Comparison of ENCODE assay signal across 28 cellular contexts in the genomic region with DNA sequence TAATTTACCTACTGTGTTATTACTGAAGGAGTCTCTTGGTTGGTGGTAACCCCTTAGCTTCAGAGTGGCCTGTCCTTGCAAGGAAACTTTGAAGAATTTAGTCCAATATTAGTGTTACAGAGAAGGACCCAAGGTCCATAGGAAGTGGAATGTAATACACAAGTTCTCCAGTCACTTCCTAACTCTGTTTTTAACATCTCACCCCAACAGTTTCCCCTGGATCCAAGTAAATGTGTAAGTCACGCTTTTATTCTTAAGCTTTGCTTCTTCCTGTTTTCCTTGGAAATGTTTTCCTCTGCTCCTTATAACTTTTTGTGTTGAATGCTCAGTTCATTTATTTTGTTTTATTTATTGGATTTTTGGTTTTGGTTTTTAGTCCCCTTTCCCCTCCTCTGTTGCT. TPM values are rescaled to one million over a fixed set of nuclear protein-coding genes. Genes with fewer than 3 reads are reported as not detected.
A peak's percentile ranks its signal among the peaks of the same experiment; 100 is the strongest.
DNase-seq lines count a peak whose midpoint lies in the region; ATAC-seq, FAIRE-seq and TF ChIP-seq lines count a peak whose summit lies in the region.
"Had no signal": no experiment of that assay in that cellular context is flagged by ENCODE, and none has a peak within 500 bp of the region (broad histone marks: within the 10 kb centered on the region; RNA-seq: fewer than 3 reads in every experiment).

No MANE protein-coding gene starts in this region.

- no TSS peak for BruUV-seq in endothelial cell of umbilical vein (replicated peaks; lab: Mats Ljungman, UMichigan)

- no peak overlapping the region for H4K8ac ChIP-seq in neuronal stem cell (ENCODE audit: low read depth, low read length)

- peak overlapping the region; percentile 99 for H2AFZ ChIP-seq in endothelial cell of umbilical vein (ENCODE audit: low read depth, low read length)
- H2AFZ ChIP-seq in neuronal stem cell (ENCODE audit: low read length), result peak overlapping the region; percentile 54

- no peak overlapping the region for H2BK5ac ChIP-seq in neuronal stem cell (ENCODE audit: low read length)

- intact Hi-C loops in heart left ventricle (cut with DNase I) (loop anchor here in 6 of 10 donors (5.0 to 10.0 kb wide), 3 partner anchors 63 to 163 kb away; no protein-coding TSS in a partner anchor), left cardiac atrium (cut with DNase I) (loop anchor here in 1 of 2 donors (5.0 kb wide), 1 partner anchor 63 kb away; no protein-coding TSS in a partner anchor), endothelial cell of umbilical vein (cut with micrococcal nuclease) (no loop called here)

- H2BK15ac ChIP-seq in neuronal stem cell (ENCODE audit: low read length), result no peak overlapping the region

- no peaks in the 10 kb centered on the region for H3K9me3 ChIP-seq in heart left ventricle
- no peaks in the 10 kb centered on the region for H3K9me3 ChIP-seq in SJCRH30 (replicated peaks)
- no peaks in the 10 kb centered on the region for H3K9me3 ChIP-seq in endothelial cell of umbilical vein (replicated peaks; ENCODE audit: control insufficient read depth, insufficient read depth, low read length)
- no peaks in the 10 kb centered on the region for H3K9me3 ChIP-seq in neuronal stem cell (replicated peaks in 1 of 2; ENCODE audit: control insufficient read depth in 2 of 2, insufficient read depth in 1 of 2, low read depth in 1 of 2, low read length in 2 of 2)
- H3K9me3 ChIP-seq in T-helper 17 cell (ENCODE audit: control insufficient read depth, low read length, poor library complexity, severe bottlenecking), result no peaks in the 10 kb centered on the region
- H3K9me3 ChIP-seq: BE2C had no signal

- no peaks in the 10 kb centered on the region for H4K20me1 ChIP-seq in endothelial cell of umbilical vein (replicated peaks; ENCODE audit: control insufficient read depth, extremely low read depth, insufficient read depth, low read length)

- no peak overlapping the region for H3K27ac Mint-ChIP-seq in T-helper 17 cell
- H3K27ac Mint-ChIP-seq: CD14-positive monocyte had no signal

- peak; percentile 81 for FAIRE-seq in endothelial cell of umbilical vein (lab: Jason Lieb, UNC)
- FAIRE-seq: GM12892 had no signal

- H3K4me2 ChIP-seq in endothelial cell of umbilical vein (ENCODE audit: insufficient read depth, low read length) (peak overlapping the region; percentile 49), neuronal stem cell (ENCODE audit: insufficient read depth, low read length, poor library complexity, severe bottlenecking) (no peak overlapping the region)

- no peak for TF ChIP-seq CTCF in heart left ventricle (IDR thresholded peaks at IDR 0.05)
- TF ChIP-seq CTCF in endothelial cell of umbilical vein (IDR thresholded peaks at IDR 0.05; ENCODE audit: extremely low read depth in 1 of 2, insufficient read depth in 1 of 2, low read depth in 1 of 2, low read length in 2 of 2), result no peak

- H3K4me3 ChIP-seq in heart left ventricle (no peak overlapping the region), SJCRH30 (peak overlapping the region; percentile 16; the same call in 1 of the 2 replicates), endothelial cell of umbilical vein (replicated peaks in 1 of 3; ENCODE audit: insufficient read depth in 1 of 3, low read depth in 1 of 3, low read length in 3 of 3) (peak overlapping the region in 1 of 3 experiments; percentile 33), neuronal stem cell (ENCODE audit: low read length in 2 of 2) (no peak overlapping the region)
- H3K4me3 ChIP-seq: SK-N-MC had no signal

- TF ChIP-seq POLR2A in heart left ventricle (IDR thresholded peaks at IDR 0.05) (no peak), endothelial cell of umbilical vein (IDR thresholded peaks at IDR 0.05; ENCODE audit: low read depth, low read length) (no peak)

- H3K9ac ChIP-seq in endothelial cell of umbilical vein (replicated peaks; ENCODE audit: extremely low read depth, insufficient read depth, low read length) (peak overlapping the region; percentile 41), neuronal stem cell (ENCODE audit: low read depth, low read length, poor library complexity) (no peak overlapping the region)

- no peak for DNase-seq in heart left ventricle
- no peak for DNase-seq in left cardiac atrium
- no peak for DNase-seq in SJCRH30
- DNase-seq in endothelial cell of umbilical vein (ENCODE audit: low read depth, low spot score), result peak; percentile 75
- DNase-seq in neuronal stem cell (ENCODE audit: low spot score), result no peak
- no peak for DNase-seq in activated CD4-positive, CD25-positive, alpha-beta regulatory T cell (lab: John Stamatoyannopoulos, UW)
- DNase-seq in T-helper 17 cell, result no peak
- DNase-seq: ACHN, BE2C, Calu3, DND-41, Kasumi-1, NCI-H1092 treated with DMSO at 0.1 percent for 48 hours, NCI-H1436 treated with DMSO at 0.1 percent for 48 hours, NCI-H187 treated with DMSO at 0.1 percent for 48 hours, NCI-H2107, NCI-H524 treated with DMSO at 0.1 percent for 48 hours, NCI-H774, RPMI8226, SHP77 had no signal

- H3K4me1 ChIP-seq in heart left ventricle, result peaks cover 0 to 18% (median 3%) of the 10 kb centered on the region in 12 donors
- 0 out of 2 replicates have a peak, but pooled peaks cover 2% of the 10 kb centered on the region for H3K4me1 ChIP-seq in SJCRH30
- H3K4me1 ChIP-seq in endothelial cell of umbilical vein (ENCODE audit: control insufficient read depth, extremely low read depth, insufficient read depth, low read length), result peaks cover 15% of the 10 kb centered on the region
- peaks cover 0 to 4% of the 10 kb centered on the region in 2 donors for H3K4me1 ChIP-seq in neuronal stem cell (ENCODE audit: control insufficient read depth in 2 of 2, insufficient read depth in 1 of 2, low read depth in 1 of 2, low read length in 2 of 2)
- H3K4me1 ChIP-seq: BE2C had no signal

- WGBS in heart left ventricle, 4 donors, result 49 to 65% (median 59%) methylated on average over 1 of the region's 1 CpG
- no CpG with 5 or more reads among the region's 1 CpG for WGBS in neuronal stem cell (ENCODE audit: extremely low coverage in 2 of 2, insufficient read length in 2 of 2, insufficient replicate concordance in 1 of 2), 2 donors

- H3K18ac ChIP-seq in neuronal stem cell (ENCODE audit: low read length), result no peak overlapping the region

- H3K79me2 ChIP-seq in endothelial cell of umbilical vein (ENCODE audit: control insufficient read depth, insufficient read depth, low read length), result no peaks in the 10 kb centered on the region

- POLR2A ChIA-PET in endothelial cell of umbilical vein (lab: Charles Lee), result no interaction called here

- H3K36me3 Mint-ChIP-seq in T-helper 17 cell (ENCODE audit: low read depth), result no peaks in the 10 kb centered on the region
- H3K36me3 Mint-ChIP-seq: CD14-positive monocyte had no signal

- no peak overlapping the region for H3K14ac ChIP-seq in neuronal stem cell (ENCODE audit: low read length)

- no peaks in the 10 kb centered on the region for H3K9me1 ChIP-seq in endothelial cell of umbilical vein (replicated peaks; ENCODE audit: control insufficient read depth, extremely low read depth, insufficient read depth, low read length)

- H2BK12ac ChIP-seq in neuronal stem cell (ENCODE audit: low read length), result no peak overlapping the region

- H2AK5ac ChIP-seq in neuronal stem cell (ENCODE audit: low read depth, low read length), result no peak overlapping the region

- H3K27ac ChIP-seq in heart left ventricle, result peak overlapping the region in 8 of 12 donors; percentile 0 to 67 (median 44)
- H3K27ac ChIP-seq in SJCRH30, result no peak overlapping the region
- H3K27ac ChIP-seq in endothelial cell of umbilical vein (ENCODE audit: insufficient read depth, low read depth, low read length), result peak overlapping the region; percentile 2
- H3K27ac ChIP-seq in neuronal stem cell (replicated peaks; ENCODE audit: low read length), result no peak overlapping the region
- H3K27ac ChIP-seq: 22Rv1, SK-N-MC had no signal

- no peak overlapping the region for H2BK120ac ChIP-seq in neuronal stem cell (ENCODE audit: low read depth, low read length)

- H4K91ac ChIP-seq in neuronal stem cell (ENCODE audit: low read depth, low read length, poor library complexity), result no peak overlapping the region

- H3K27me3 ChIP-seq in heart left ventricle (no peaks in the 10 kb centered on the region), SJCRH30 (no peaks in the 10 kb centered on the region), endothelial cell of umbilical vein (ENCODE audit: control insufficient read depth in 2 of 2, insufficient read depth in 2 of 2, low read length in 2 of 2) (no peaks in the 10 kb centered on the region), neuronal stem cell (ENCODE audit: control insufficient read depth in 3 of 3, insufficient read depth in 3 of 3, low read depth in 1 of 3, low read length in 3 of 3) (no peaks in the 10 kb centered on the region)
- H3K27me3 ChIP-seq: BE2C had no signal

- dilution Hi-C loops in endothelial cell of umbilical vein (cut with MboI; ENCODE audit: extremely low pct_ligation_motif_present, low sequenced_read_pairs), result no loop called here

- H3K36me3 ChIP-seq in heart left ventricle (no peaks in the 10 kb centered on the region), SJCRH30 (no peaks in the 10 kb centered on the region), endothelial cell of umbilical vein (ENCODE audit: control insufficient read depth in 2 of 2, extremely low read depth in 1 of 2, insufficient read depth in 2 of 2, low read length in 2 of 2) (no peaks in the 10 kb centered on the region), neuronal stem cell (replicated peaks in 1 of 2; ENCODE audit: control insufficient read depth in 2 of 2, insufficient read depth in 2 of 2, low read length in 2 of 2) (no peaks in the 10 kb centered on the region)
- H3K36me3 ChIP-seq: BE2C had no signal

- H3K23ac ChIP-seq in neuronal stem cell (ENCODE audit: low read depth, low read length, poor library complexity), result no peak overlapping the region

- CTCF ChIA-PET in endothelial cell of umbilical vein (lab: Charles Lee), result interaction anchor here (0.9 to 2.5 kb wide), 4 partner anchors 11 to 64 kb away, joined by 3 to 21 read pairs (median 6); no protein-coding TSS in a partner anchor

- no peak overlapping the region for H3K4ac ChIP-seq in neuronal stem cell (ENCODE audit: low read length)

- H3K4me1 Mint-ChIP-seq in T-helper 17 cell, result peaks cover 2% of the 10 kb centered on the region

- no peak overlapping the region for H3K4me3 Mint-ChIP-seq in T-helper 17 cell
- H3K4me3 Mint-ChIP-seq: CD14-positive monocyte had no signal

- H3K27me3 Mint-ChIP-seq in T-helper 17 cell, result no peaks in the 10 kb centered on the region

- no peaks in the 10 kb centered on the region for H3K79me1 ChIP-seq in neuronal stem cell (ENCODE audit: low read depth, low read length)

- no peak for ATAC-seq in heart left ventricle
- no peak for ATAC-seq in left cardiac atrium
- no peak for ATAC-seq in T-helper 17 cell
- no peak for ATAC-seq in HG02981 (IDR thresholded peaks at IDR 0.05; ENCODE audit: unreplicated experiment)
- ATAC-seq: HCT116 had no signal

RNA-seq across cellular contexts. Expression of a gene that starts 25.9 kb away (rescaled TPM):
- total RNA-seq in heart left ventricle, result under 1 TPM in 3 of 9 donors, not detected in 6; 0.25 to 0.37 (median 0.29) TPM
- under 1 TPM in 1 of 2 donors, not detected in 1; 0.15 TPM for polyA plus RNA-seq in heart left ventricle
- not detected for total RNA-seq in left cardiac atrium
- total RNA-seq in SJCRH30 (2014; rRNA removed; shearing (Covaris generic)), result 9.1 and 9.9 TPM in 2 replicates
- total RNA-seq in endothelial cell of umbilical vein, result not detected in 2 replicates
- polyA plus RNA-seq in endothelial cell of umbilical vein, result 0.08 and 0.16 TPM in 2 replicates
- 0.06 TPM in 1 of 2 replicates, not detected in the other for polyA plus RNA-seq in endothelial cell of umbilical vein (2011; cell fraction: cytosol; rRNA removed)
- not detected in 2 replicates for polyA plus RNA-seq in endothelial cell of umbilical vein (2011; cell fraction: nucleus; rRNA removed)
- polyA plus RNA-seq in endothelial cell of umbilical vein (2012), result not detected in 2 replicates
- not detected in 2 replicates for polyA minus RNA-seq in endothelial cell of umbilical vein
- not detected for polyA minus RNA-seq in endothelial cell of umbilical vein (2011; cell fraction: cytosol; rRNA and poly(A)+ RNA removed)
- not detected in 2 replicates for polyA minus RNA-seq in endothelial cell of umbilical vein (2011; cell fraction: nucleus; rRNA and poly(A)+ RNA removed)
- polyA plus RNA-seq in neuronal stem cell (2013, experiment 1 of 2), result 1.5 TPM
- 1.5 TPM for polyA plus RNA-seq in neuronal stem cell (2013, experiment 2 of 2)
- not detected for total RNA-seq in T-helper 17 cell
- total RNA-seq: Calu3, HT-29, M059J had no signal
- polyA plus RNA-seq: CD14-positive monocyte had no signal

Comparison
In these comparisons a context has a peak if more than half of its experiments do, and no peak if none do; other contexts are left out.
1. H3K27ac ChIP-seq: peak in heart left ventricle (8 of 12) and endothelial cell of umbilical vein (single experiment); none in SJCRH30 (single experiment) and neuronal stem cell (single experiment).